Comparison of ENCODE assay signal across 28 cellular contexts in the genomic region with DNA sequence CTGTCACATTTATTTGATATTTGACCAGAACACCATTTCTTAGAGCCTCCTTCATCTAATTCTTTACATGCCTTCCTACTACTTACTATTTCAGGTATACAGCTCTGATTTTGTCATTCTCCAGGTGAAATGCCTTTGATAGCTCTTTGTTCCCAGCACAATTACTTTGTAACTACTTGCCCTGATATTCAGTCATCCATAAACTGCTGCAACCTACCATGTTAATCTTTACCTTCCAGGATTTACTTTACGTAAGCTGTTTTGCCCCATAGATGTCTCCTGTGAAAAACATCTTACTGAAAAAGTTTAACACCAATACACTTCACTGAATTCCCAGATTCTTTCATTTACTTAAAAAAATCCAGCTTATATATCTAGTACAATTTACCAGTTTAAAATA.
"Had no signal": no experiment of that assay in that cellular context is flagged by ENCODE, and none has a peak within 500 bp of the region (broad histone marks: within the 10 kb centered on the region; RNA-seq: fewer than 3 reads in every experiment).

No MANE protein-coding gene starts in this region.

- FAIRE-seq: astrocyte, bronchial epithelial cell had no signal

- DNase-seq: activated CD4-positive, alpha-beta T cell treated with anti-CD3 and anti-CD28 coated beads for 48 hours; activated CD4-positive, alpha-beta T cell treated with anti-CD3 and anti-CD28 coated beads, Interleukin-2, amount 50 U/mL, for 1 hour; activated CD4-positive, alpha-beta T cell treated with anti-CD3 and anti-CD28 coated beads, Interleukin-2, amount 50 U/mL, for 48 hours; activated CD8-positive, alpha-beta memory T cell treated with anti-CD3 and anti-CD28 coated beads for 24 hours; activated CD8-positive, alpha-beta T cell treated with anti-CD3 and anti-CD28 coated beads for 36 hours; activated effector memory CD4-positive, alpha-beta T cell treated with Interleukin-2 at 50 U/mL for 16 hours; activated gamma-delta T cell treated with Interleukin-2 at 50 U/mL for 16 hours; activated naive CD4-positive, alpha-beta T cell treated with anti-CD3 and anti-CD28 coated beads, Interleukin-2, amount 50 U/mL, for 16 hours; activated naive CD4-positive, alpha-beta T cell treated with Interleukin-2 at 50 U/mL for 16 hours; activated T-cell treated with anti-CD3 and anti-CD28 coated beads, Interleukin-2, amount 50 U/mL, for 4 hours; amniotic stem cell; anterior cingulate cortex; brain microvascular endothelial cell; dorsolateral prefrontal cortex; effector memory CD8-positive, alpha-beta T cell; esophagus squamous epithelium; foreskin melanocyte; head of caudate nucleus; T-helper 1 cell; T-helper 17 cell; T1000 had no signal

- H3K36me3 ChIP-seq: brain microvascular endothelial cell, esophagus squamous epithelium, gastroesophageal sphincter had no signal

- H3K4me1 ChIP-seq: esophagus squamous epithelium, gastroesophageal sphincter had no signal

- ATAC-seq: activated CD8-positive, alpha-beta T cell treated with anti-CD3 and anti-CD28 coated beads for 36 hours; activated T-cell treated with anti-CD3 and anti-CD28 coated beads, Interleukin-2, amount 50 U/mL, for 4 hours; activated T-helper 17 cell treated with anti-CD3 and anti-CD28 coated beads, Interleukin-2, amount 50 U/mL, for 72 hours; effector memory CD8-positive, alpha-beta T cell; gastroesophageal sphincter; T-helper 17 cell; WTC11 had no signal

- H3K4me3 ChIP-seq: coronary artery, dorsolateral prefrontal cortex, esophagus squamous epithelium, gastroesophageal sphincter had no signal

- H3K27ac ChIP-seq: brain microvascular endothelial cell, coronary artery, dorsolateral prefrontal cortex, esophagus squamous epithelium, gastroesophageal sphincter, VCaP had no signal
